In genomic region chr1:40876436-40876761, GRCh38 we compare ENCODE assay signal across 1 cellular context.
TF ChIP-seq lines count a peak whose summit lies in the region.

No MANE protein-coding gene starts in this region.

TF ChIP-seq in HepG2, 621 proteins besides CTCF, POLR2A, EP300 and RAD21 (continued from another document):
- TF ChIP-seq ZBTB10 (CRISPR knock-in tag; IDR thresholded peaks at IDR 0.05; ENCODE audit: borderline replicate concordance) (no peak), GLMP (CRISPR knock-in tag; IDR thresholded peaks at IDR 0.05; ENCODE audit: borderline replicate concordance) (no peak), ARID2 (CRISPR knock-in tag; IDR thresholded peaks at IDR 0.05; ENCODE audit: borderline replicate concordance) (no peak), ZNF652 (CRISPR knock-in tag; IDR thresholded peaks at IDR 0.05; ENCODE audit: borderline replicate concordance, low read depth) (no peak), ELK4 (CRISPR knock-in tag; IDR thresholded peaks at IDR 0.05; ENCODE audit: borderline replicate concordance) (no peak)
